Comparison of ENCODE assay signal across 8 cellular contexts in the genomic region with DNA sequence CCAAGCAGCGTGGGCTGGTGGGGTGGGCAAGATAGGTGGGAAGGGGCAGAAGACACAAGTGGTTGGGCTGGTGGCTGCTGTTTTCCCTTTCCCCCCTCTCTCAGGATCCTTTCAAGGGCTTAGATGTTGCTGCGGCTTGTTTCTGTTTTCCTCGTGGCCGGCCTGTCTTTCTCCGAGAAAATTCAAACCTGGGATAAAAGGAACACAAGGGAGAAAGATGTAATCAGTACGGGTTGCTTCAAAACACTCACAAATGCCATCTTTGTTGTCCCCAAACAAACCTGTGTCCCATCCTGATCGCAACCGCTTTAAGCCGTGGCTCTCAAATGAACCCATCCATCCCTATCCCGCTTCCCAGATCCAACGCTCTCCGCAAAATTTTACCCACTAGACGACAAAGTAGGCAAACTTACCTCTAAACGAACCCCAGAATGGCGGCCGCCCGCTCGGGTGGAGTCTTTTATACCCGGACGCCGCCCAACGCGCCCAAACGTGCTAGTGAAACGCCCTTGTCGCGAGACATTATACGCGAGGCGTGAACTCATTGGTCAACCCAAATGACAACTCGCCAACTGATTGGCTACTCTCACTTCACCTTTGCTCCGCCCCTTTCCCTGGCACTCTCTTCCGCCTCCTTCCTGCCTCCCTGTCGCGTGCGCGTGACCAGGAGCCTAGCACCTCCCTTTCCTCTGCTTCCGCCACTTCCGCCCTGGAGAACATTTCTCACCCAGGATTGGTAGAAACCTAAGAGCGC. TPM values are rescaled to one million over a fixed set of nuclear protein-coding genes. Genes with fewer than 3 reads are reported as not detected.
DNase-seq lines count a peak whose midpoint lies in the region; ATAC-seq and TF ChIP-seq lines count a peak whose summit lies in the region.

Gene PPP1R10, minus strand, starts transcription at position 433 of the 754 bp plus-strand sequence. CDS start 7,299 bp downstream, outside the sequence.

- no peak for TF ChIP-seq EP300 in SK-N-SH (IDR thresholded peaks at IDR 0.05; ENCODE audit: borderline replicate concordance in 1 of 2, low read depth in 1 of 2, low read length in 1 of 2)
- TF ChIP-seq EP300 in gastroesophageal sphincter (IDR thresholded peaks at IDR 0.05), result no peak

- POLR2A ChIA-PET in SK-N-SH (lab: Yijun Ruan, JAX), result interaction anchor here (0.6 to 2.1 kb wide), 7 partner anchors 9 to 1087 kb away, joined by 3 to 14 read pairs (median 4); partner anchors contain the start of genes ABCF1 and ATAT1

- peaks cover 16% of the 10 kb centered on the region for H4K20me1 ChIP-seq in SK-N-SH (ENCODE audit: insufficient read depth)

- peaks cover 31 to 42% of the 10 kb centered on the region in 2 experiments for H3K36me3 ChIP-seq in SK-N-SH (replicated peaks in 1 of 2; ENCODE audit: control insufficient read depth in 1 of 2, insufficient read depth in 2 of 2, low read length in 1 of 2)
- peaks cover 0 to 36% of the 10 kb centered on the region in 2 donors for H3K36me3 ChIP-seq in gastroesophageal sphincter

- H3K9ac ChIP-seq in SK-N-SH, result peak within 1 kb of the TSS; percentile 99

- H3K27ac ChIP-seq in SK-N-SH (ENCODE audit: low read depth in 2 of 2, low read length in 1 of 2), result peak within 1 kb of the TSS; percentile 96 to 98
- H3K27ac ChIP-seq in gastroesophageal sphincter, result peak within 1 kb of the TSS; percentile 92 to 99 (median 97)

- no peaks in the 10 kb centered on the region for H3K27me3 ChIP-seq in SK-N-SH (ENCODE audit: insufficient read depth)
- H3K27me3 ChIP-seq in gastroesophageal sphincter, result no peaks in the 10 kb centered on the region

- no peak for TF ChIP-seq RAD21 in SK-N-SH (IDR thresholded peaks at IDR 0.05; ENCODE audit: low read length)

- peaks cover 21 to 32% of the 10 kb centered on the region in 2 experiments for H3K4me1 ChIP-seq in SK-N-SH (ENCODE audit: control insufficient read depth in 1 of 2, insufficient read depth in 2 of 2, low read depth in 1 of 2, low read length in 1 of 2)
- H3K4me1 ChIP-seq in gastroesophageal sphincter, result peaks cover 25 to 47% (median 26%) of the 10 kb centered on the region in 3 donors

- CTCF ChIA-PET in SK-N-SH (lab: Yijun Ruan, JAX), result interaction anchor here (1.6 to 2.6 kb wide), 2 partner anchors 62 to 106 kb away, joined by 6 to 8 read pairs; no protein-coding TSS in a partner anchor

- H3K9me2 ChIP-seq in SK-N-SH, result no peaks in the 10 kb centered on the region

- peak; percentile 100 for DNase-seq in GM04504 (ENCODE audit: low read depth)
- DNase-seq in NCI-H1048 (lab: John Stamatoyannopoulos, UW), result peak; percentile 98
- peak; percentile 82 for DNase-seq in SK-N-SH
- peak; percentile 97 for DNase-seq in activated naive CD4-positive, alpha-beta T cell treated with anti-CD3 and anti-CD28 coated beads, Interleukin-2, amount 50 U/mL, for 16 hours
- peak; percentile 100 for DNase-seq in non-pigmented ciliary epithelial cell (ENCODE audit: low read depth)
- DNase-seq in superior temporal gyrus (ENCODE audit: extremely low spot score), result peak; percentile 100

- peak; percentile 77 for ATAC-seq in HG02571 (IDR thresholded peaks at IDR 0.05; ENCODE audit: unreplicated experiment)
- ATAC-seq in gastroesophageal sphincter, result peak; percentile 92

- H3K79me2 ChIP-seq in SK-N-SH (ENCODE audit: insufficient read depth), result peaks cover 79% of the 10 kb centered on the region

- TF ChIP-seq CTCF in SK-N-SH (IDR thresholded peaks at IDR 0.05), result no peak
- TF ChIP-seq CTCF in gastroesophageal sphincter (IDR thresholded peaks at IDR 0.05), result no peak

- H2AFZ ChIP-seq in SK-N-SH (ENCODE audit: low read depth), result peak within 1 kb of the TSS; percentile 50

- peak within 1 kb of the TSS; percentile 78 to 94 for H3K4me3 ChIP-seq in SK-N-SH (ENCODE audit: low read depth in 2 of 2, low read length in 1 of 2)
- H3K4me3 ChIP-seq in gastroesophageal sphincter, result peak within 1 kb of the TSS; percentile 76 to 85

- peak; percentile 99 for TF ChIP-seq POLR2A in gastroesophageal sphincter (IDR thresholded peaks at IDR 0.05)

- under 1% methylated on average over 38 of the region's 40 CpGs for WGBS in SK-N-SH (ENCODE audit: low lambda C conversion rate)
- 0 to 1% methylated on average over 30 to 40 of the region's 40 CpGs for WGBS in gastroesophageal sphincter (ENCODE audit: low coverage in 1 of 2), 2 donors

- H3K4me2 ChIP-seq in SK-N-SH, result peak within 1 kb of the TSS; percentile 87

- peaks cover 52% of the 10 kb centered on the region for H3F3A ChIP-seq in SK-N-SH (replicated peaks; ENCODE audit: insufficient read depth)

- H3K9me3 ChIP-seq in SK-N-SH (no peaks in the 10 kb centered on the region), gastroesophageal sphincter (no peaks in the 10 kb centered on the region)

TF ChIP-seq in SK-N-SH, 30 proteins besides CTCF, POLR2A, EP300 and RAD21 (continues in another document):
- TF ChIP-seq, protein P1, sequence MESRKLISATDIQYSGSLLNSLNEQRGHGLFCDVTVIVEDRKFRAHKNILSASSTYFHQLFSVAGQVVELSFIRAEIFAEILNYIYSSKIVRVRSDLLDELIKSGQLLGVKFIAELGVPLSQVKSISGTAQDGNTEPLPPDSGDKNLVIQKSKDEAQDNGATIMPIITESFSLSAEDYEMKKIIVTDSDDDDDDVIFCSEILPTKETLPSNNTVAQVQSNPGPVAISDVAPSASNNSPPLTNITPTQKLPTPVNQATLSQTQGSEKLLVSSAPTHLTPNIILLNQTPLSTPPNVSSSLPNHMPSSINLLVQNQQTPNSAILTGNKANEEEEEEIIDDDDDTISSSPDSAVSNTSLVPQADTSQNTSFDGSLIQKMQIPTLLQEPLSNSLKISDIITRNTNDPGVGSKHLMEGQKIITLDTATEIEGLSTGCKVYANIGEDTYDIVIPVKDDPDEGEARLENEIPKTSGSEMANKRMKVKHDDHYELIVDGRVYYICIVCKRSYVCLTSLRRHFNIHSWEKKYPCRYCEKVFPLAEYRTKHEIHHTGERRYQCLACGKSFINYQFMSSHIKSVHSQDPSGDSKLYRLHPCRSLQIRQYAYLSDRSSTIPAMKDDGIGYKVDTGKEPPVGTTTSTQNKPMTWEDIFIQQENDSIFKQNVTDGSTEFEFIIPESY (IDR thresholded peaks at IDR 0.05; ENCODE audit: borderline replicate concordance, low read depth), result peak; percentile 96
- TF ChIP-seq RXRA (IDR thresholded peaks at IDR 0.05; ENCODE audit: borderline replicate concordance, low read depth) (no peak), SIN3A (IDR thresholded peaks at IDR 0.05; ENCODE audit: borderline replicate concordance, low read depth, low read length) (peak; percentile 99), EZH2phosphoT487 (IDR thresholded peaks at IDR 0.05; ENCODE audit: borderline replicate concordance, low read depth) (no peak), POLR2AphosphoS5 (IDR thresholded peaks at IDR 0.05; ENCODE audit: low read depth, low read length) (peak; percentile 100), JUND (IDR thresholded peaks at IDR 0.05) (no peak), TCF12 (IDR thresholded peaks at IDR 0.05) (no peak), PBX3 (IDR thresholded peaks at IDR 0.05) (peak; percentile 29; the same call in 1 of the 2 replicates), FOXM1 (IDR thresholded peaks at IDR 0.05; ENCODE audit: low read depth) (peak; percentile 98), TAF1 (IDR thresholded peaks at IDR 0.05; ENCODE audit: borderline replicate concordance, low read depth, low read length) (peak; percentile 100), YY1 (IDR thresholded peaks at IDR 0.05; ENCODE audit: low read depth) (peak; percentile 96), CHD2 (IDR thresholded peaks at IDR 0.05; ENCODE audit: low read length, partially characterized antibody) (peak; percentile 99), GATA2 (CRISPR knock-in tag; IDR thresholded peaks at IDR 0.05) (no peak)
- TF ChIP-seq, protein P2, sequence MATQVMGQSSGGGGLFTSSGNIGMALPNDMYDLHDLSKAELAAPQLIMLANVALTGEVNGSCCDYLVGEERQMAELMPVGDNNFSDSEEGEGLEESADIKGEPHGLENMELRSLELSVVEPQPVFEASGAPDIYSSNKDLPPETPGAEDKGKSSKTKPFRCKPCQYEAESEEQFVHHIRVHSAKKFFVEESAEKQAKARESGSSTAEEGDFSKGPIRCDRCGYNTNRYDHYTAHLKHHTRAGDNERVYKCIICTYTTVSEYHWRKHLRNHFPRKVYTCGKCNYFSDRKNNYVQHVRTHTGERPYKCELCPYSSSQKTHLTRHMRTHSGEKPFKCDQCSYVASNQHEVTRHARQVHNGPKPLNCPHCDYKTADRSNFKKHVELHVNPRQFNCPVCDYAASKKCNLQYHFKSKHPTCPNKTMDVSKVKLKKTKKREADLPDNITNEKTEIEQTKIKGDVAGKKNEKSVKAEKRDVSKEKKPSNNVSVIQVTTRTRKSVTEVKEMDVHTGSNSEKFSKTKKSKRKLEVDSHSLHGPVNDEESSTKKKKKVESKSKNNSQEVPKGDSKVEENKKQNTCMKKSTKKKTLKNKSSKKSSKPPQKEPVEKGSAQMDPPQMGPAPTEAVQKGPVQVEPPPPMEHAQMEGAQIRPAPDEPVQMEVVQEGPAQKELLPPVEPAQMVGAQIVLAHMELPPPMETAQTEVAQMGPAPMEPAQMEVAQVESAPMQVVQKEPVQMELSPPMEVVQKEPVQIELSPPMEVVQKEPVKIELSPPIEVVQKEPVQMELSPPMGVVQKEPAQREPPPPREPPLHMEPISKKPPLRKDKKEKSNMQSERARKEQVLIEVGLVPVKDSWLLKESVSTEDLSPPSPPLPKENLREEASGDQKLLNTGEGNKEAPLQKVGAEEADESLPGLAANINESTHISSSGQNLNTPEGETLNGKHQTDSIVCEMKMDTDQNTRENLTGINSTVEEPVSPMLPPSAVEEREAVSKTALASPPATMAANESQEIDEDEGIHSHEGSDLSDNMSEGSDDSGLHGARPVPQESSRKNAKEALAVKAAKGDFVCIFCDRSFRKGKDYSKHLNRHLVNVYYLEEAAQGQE (IDR thresholded peaks at IDR 0.05; ENCODE audit: low read depth, low read length), result peak; percentile 66; the same call in 1 of the 2 replicates

RNA-seq across cellular contexts. Expression of gene PPP1R10, which starts in this region (rescaled TPM):
- 16.8 and 22.1 TPM in 2 replicates for polyA plus RNA-seq in SK-N-SH (2012; rRNA removed)
- 11.9 and 13.4 TPM in 2 replicates for polyA plus RNA-seq in SK-N-SH (2012; cell fraction: cytosol; rRNA removed)
- 36.9 and 46.7 TPM in 2 replicates for polyA plus RNA-seq in SK-N-SH (2012; cell fraction: nucleus; rRNA removed)
- total RNA-seq in gastroesophageal sphincter, result 10 to 100 TPM; 26.7 to 50.4 (median 37.9) TPM

Comparison
In these comparisons a context has a peak if more than half of its experiments do, and no peak if none do; other contexts are left out.
1. Peak in every context shown above with its lines: DNase-seq, ATAC-seq, H3K4me3 ChIP-seq and H3K27ac ChIP-seq.